Comparison of ENCODE assay signal across 20 cellular contexts in the genomic region with DNA sequence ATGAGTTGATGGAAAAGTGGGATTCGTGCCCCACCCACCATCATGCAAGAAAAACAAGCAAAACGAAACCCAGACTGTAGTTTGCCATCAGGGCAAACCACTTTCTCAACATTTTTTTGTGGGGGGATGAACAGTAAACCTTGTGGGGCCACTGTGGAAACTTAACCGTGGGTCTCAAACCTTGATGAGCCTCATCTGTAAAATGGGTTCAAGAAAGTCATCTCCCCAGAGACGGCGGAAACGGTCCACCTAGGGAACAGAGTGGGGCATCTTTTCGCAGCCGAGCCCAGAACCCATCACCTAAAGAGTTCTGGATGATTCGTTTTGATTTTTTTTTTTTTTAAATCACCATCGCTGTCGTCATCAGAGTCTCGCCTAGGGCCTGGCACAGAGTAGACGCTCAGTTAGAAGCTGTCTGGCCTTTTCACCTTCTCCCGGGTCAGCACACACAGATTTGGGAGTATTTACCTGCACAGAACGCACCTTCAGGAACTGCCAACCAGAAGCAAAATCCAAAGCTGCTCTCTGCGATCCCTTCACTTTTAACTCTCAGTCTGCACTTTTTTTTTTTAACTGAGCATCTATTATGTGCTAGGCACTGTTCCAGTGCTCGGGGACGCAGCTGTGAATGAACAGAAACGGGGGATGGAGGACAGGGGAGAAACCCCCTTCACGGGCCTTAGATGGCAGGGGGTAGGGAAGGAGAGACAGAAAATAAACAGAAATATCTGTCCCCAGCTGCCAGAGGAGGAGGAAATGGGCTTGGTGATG.
A peak's percentile ranks its signal among the peaks of the same experiment; 100 is the strongest.
DNase-seq lines count a peak whose midpoint lies in the region; ATAC-seq, FAIRE-seq and TF ChIP-seq lines count a peak whose summit lies in the region.
"Had no signal": no experiment of that assay in that cellular context is flagged by ENCODE, and none has a peak within 500 bp of the region (broad histone marks: within the 10 kb centered on the region; RNA-seq: fewer than 3 reads in every experiment).

No MANE protein-coding gene starts in this region.

- H3K9me3 ChIP-seq in SK-N-SH: no peaks in the 10 kb centered on the region
- H3K9me3 ChIP-seq in IMR-90 (ENCODE audit: control insufficient read depth, insufficient read depth, low read length): peaks cover 3% of the 10 kb centered on the region; the same call in 1 of the 2 replicates
- H3K9me3 ChIP-seq in H1 (ENCODE audit: insufficient read depth in 2 of 2, low read depth in 1 of 2, low read length in 1 of 2): no peaks in the 10 kb centered on the region
- H3K9me3 ChIP-seq: BLaER1, Caco-2, HAP-1 had no signal

- no peaks in the 10 kb centered on the region for H3K9me2 ChIP-seq in SK-N-SH

- H3K23me2 ChIP-seq in H1 (ENCODE audit: low read depth, low read length): no peaks in the 10 kb centered on the region

- H3K4me1 ChIP-seq in SK-N-SH (ENCODE audit: control insufficient read depth in 1 of 2, insufficient read depth in 2 of 2, low read depth in 1 of 2, low read length in 1 of 2): no peaks in the 10 kb centered on the region
- no peaks in the 10 kb centered on the region for H3K4me1 ChIP-seq in IMR-90 (ENCODE audit: control insufficient read depth, insufficient read depth, low read length)
- H3K4me1 ChIP-seq in H1 (replicated peaks in 1 of 4; ENCODE audit: control insufficient read depth in 3 of 4, insufficient read depth in 4 of 4, low read length in 3 of 4): peaks cover 0 to 4% (median 3%) of the 10 kb centered on the region in 4 experiments; a peak in 5 of 7 replicates
- H3K4me1 ChIP-seq: Caco-2, HAP-1 had no signal

- H3K4ac ChIP-seq in IMR-90 (ENCODE audit: low read depth, low read length) (no peak overlapping the region), H1 (replicated peaks; ENCODE audit: insufficient read length, low read depth, low read length) (no peak overlapping the region)

- no peak overlapping the region for H2AK5ac ChIP-seq in IMR-90 (ENCODE audit: low read depth, low read length)
- H2AK5ac ChIP-seq in H1 (ENCODE audit: low read depth, low read length): no peak overlapping the region

- H2BK5ac ChIP-seq in IMR-90 (ENCODE audit: low read depth, low read length, poor library complexity, severe bottlenecking) (no peak overlapping the region), H1 (ENCODE audit: low read depth, low read length) (0 out of 2 replicates have a peak overlapping the region, but pooled peaks have one; percentile 5)

- no peak overlapping the region for H3K56ac ChIP-seq in IMR-90 (ENCODE audit: extremely low read depth, insufficient read depth, low read length)
- H3K56ac ChIP-seq in H1 (replicated peaks; ENCODE audit: insufficient read length, low read depth, low read length): no peak overlapping the region

- no peaks in the 10 kb centered on the region for H3F3A ChIP-seq in SK-N-SH (replicated peaks; ENCODE audit: insufficient read depth)

- no peak overlapping the region for H4K91ac ChIP-seq in IMR-90 (ENCODE audit: insufficient read depth, low read depth, low read length)
- no peak overlapping the region for H4K91ac ChIP-seq in H1 (replicated peaks; ENCODE audit: insufficient read length, low read length)

- ATAC-seq in SK-N-SH treated with all-trans-retinoic acid at 6 μM for 48 hours: no peak
- ATAC-seq in IMR-90 (ENCODE audit: low read depth): no peak
- no peak for ATAC-seq in GM19467 (IDR thresholded peaks at IDR 0.05; ENCODE audit: unreplicated experiment)
- ATAC-seq: CD8-positive, alpha-beta T cell had no signal

- intact Hi-C loops in IMR-90 (cut with micrococcal nuclease): no loop called here

- H3K27ac ChIP-seq in SK-N-SH (ENCODE audit: low read depth in 2 of 2, low read length in 1 of 2) (no peak overlapping the region), IMR-90 (ENCODE audit: insufficient read depth, low read length) (no peak overlapping the region), H1 (ENCODE audit: low read depth, low read length) (no peak overlapping the region)
- H3K27ac ChIP-seq: 22Rv1, BLaER1, C4-2B, GM23248 had no signal

- H3K14ac ChIP-seq in IMR-90 (replicated peaks; ENCODE audit: low read depth, low read length) (no peak overlapping the region), H1 (ENCODE audit: insufficient read length) (no peak overlapping the region)

- H4K8ac ChIP-seq in IMR-90 (ENCODE audit: low read depth in 2 of 2, low read length in 2 of 2) (no peak overlapping the region), H1 (ENCODE audit: extremely low read depth, insufficient read depth, low read length) (no peak overlapping the region)

- H2BK120ac ChIP-seq in IMR-90 (ENCODE audit: low read depth, low read length): no peak overlapping the region
- H2BK120ac ChIP-seq in H1 (replicated peaks; ENCODE audit: low read depth, low read length): no peak overlapping the region

- no peak for TF ChIP-seq EP300 in SK-N-SH (IDR thresholded peaks at IDR 0.05; ENCODE audit: borderline replicate concordance in 1 of 2, low read depth in 1 of 2, low read length in 1 of 2)
- TF ChIP-seq EP300 in H1 (IDR thresholded peaks at IDR 0.05; ENCODE audit: borderline replicate concordance in 1 of 2, low read depth in 2 of 2, low read length in 2 of 2): no peak

- no peak for TF ChIP-seq POLR2A in IMR-90 (IDR thresholded peaks at IDR 0.05; ENCODE audit: low read depth, low read length)
- TF ChIP-seq POLR2A in H1 (IDR thresholded peaks at IDR 0.05; ENCODE audit: control extremely low read depth in 1 of 2, low read depth in 2 of 2, low read length in 2 of 2): no peak
- no peak for TF ChIP-seq POLR2A in erythroblast (IDR thresholded peaks at IDR 0.05; ENCODE audit: low read length)

- H3K79me2 ChIP-seq in SK-N-SH (ENCODE audit: insufficient read depth) (no peaks in the 10 kb centered on the region), H1 (ENCODE audit: control insufficient read depth in 1 of 2, insufficient read depth in 2 of 2, low read length in 2 of 2) (no peaks in the 10 kb centered on the region)

- H2AFZ ChIP-seq in SK-N-SH (ENCODE audit: low read depth): no peak overlapping the region
- H2AFZ ChIP-seq in IMR-90 (replicated peaks; ENCODE audit: low read length, poor library complexity): peak overlapping the region; percentile 56
- H2AFZ ChIP-seq in H1 (ENCODE audit: low read length): no peak overlapping the region
- H2AFZ ChIP-seq: GM23248 had no signal

- H3K9ac ChIP-seq in SK-N-SH: no peak overlapping the region
- no peak overlapping the region for H3K9ac ChIP-seq in IMR-90 (ENCODE audit: low read depth, low read length)
- no peak overlapping the region for H3K9ac ChIP-seq in H1 (replicated peaks in 1 of 4; ENCODE audit: extremely low read depth in 1 of 4, low read depth in 3 of 4, low read length in 3 of 4)
- H3K9ac ChIP-seq: BLaER1, GM23248 had no signal

- H3K4me2 ChIP-seq in SK-N-SH: no peak overlapping the region
- H3K4me2 ChIP-seq in IMR-90 (ENCODE audit: low read depth, low read length): no peak overlapping the region
- no peak overlapping the region for H3K4me2 ChIP-seq in H1 (ENCODE audit: insufficient read depth in 1 of 2, low read depth in 2 of 2, low read length in 2 of 2)
- H3K4me2 ChIP-seq: BLaER1 had no signal

- H3K23ac ChIP-seq in IMR-90 (ENCODE audit: low read depth, low read length) (no peak overlapping the region), H1 (ENCODE audit: insufficient read length) (no peak overlapping the region)

- peak; percentile 20 for DNase-seq in SK-N-SH
- no peak for DNase-seq in IMR-90
- DNase-seq in H1 (ENCODE audit: low read depth in 1 of 2, low spot score in 2 of 2): no peak
- no peak for DNase-seq in erythroblast (lab: John Stamatoyannopoulos, UW)
- no peak for DNase-seq in NCI-H2196 (lab: John Stamatoyannopoulos, UW; ENCODE audit: unreplicated experiment)
- DNase-seq: Caco-2; CD4-positive, CD25-positive, alpha-beta regulatory T cell; CD8-positive, alpha-beta T cell; DMS153; DND-41; GM23248 had no signal

- BruUV-seq in IMR-90 (replicated peaks; lab: Mats Ljungman, UMichigan): no TSS peak

- H3K4me3 ChIP-seq in SK-N-SH (ENCODE audit: low read depth in 2 of 2, low read length in 1 of 2) (no peak overlapping the region), IMR-90 (ENCODE audit: insufficient read depth, low read depth, low read length) (no peak overlapping the region), H1 (ENCODE audit: extremely low read depth in 1 of 4, insufficient read depth in 2 of 4, low read depth in 3 of 4, low read length in 4 of 4) (no peak overlapping the region)
- H3K4me3 ChIP-seq: BLaER1, GM23248, HAP-1 had no signal

- H3K36me3 ChIP-seq in SK-N-SH (replicated peaks in 1 of 2; ENCODE audit: control insufficient read depth in 1 of 2, insufficient read depth in 2 of 2, low read length in 1 of 2): no peaks in the 10 kb centered on the region
- H3K36me3 ChIP-seq in IMR-90 (ENCODE audit: control insufficient read depth, insufficient read depth, low read length): no peaks in the 10 kb centered on the region
- no peaks in the 10 kb centered on the region for H3K36me3 ChIP-seq in H1 (ENCODE audit: control insufficient read depth in 2 of 4, insufficient read depth in 4 of 4, low read length in 3 of 4)
- H3K36me3 ChIP-seq: BLaER1, HAP-1 had no signal

- dilution Hi-C loops in IMR-90 (cut with HindIII; ENCODE audit: low sequenced_read_pairs, unreplicated experiment): no loop called here

- no peak overlapping the region for H4K5ac ChIP-seq in IMR-90 (ENCODE audit: low read depth, low read length)
- H4K5ac ChIP-seq in H1 (ENCODE audit: insufficient read length, low read depth, low read length): no peak overlapping the region

- H2BK15ac ChIP-seq in IMR-90 (ENCODE audit: low read depth, low read length) (no peak overlapping the region), H1 (ENCODE audit: low read length) (no peak overlapping the region)

- H3K79me1 ChIP-seq in IMR-90 (ENCODE audit: low read depth in 1 of 2, low read length in 2 of 2): no peaks in the 10 kb centered on the region
- no peaks in the 10 kb centered on the region for H3K79me1 ChIP-seq in H1 (ENCODE audit: low read depth, low read length)

- POLR2A ChIA-PET in SK-N-SH (lab: Yijun Ruan, JAX) (no interaction called here), IMR-90 (lab: Charles Lee; ENCODE audit: unreplicated experiment) (no interaction called here), H1 (lab: Charles Lee; ENCODE audit: partially characterized antibody) (interaction anchor here (0.6 to 0.7 kb wide), 2 partner anchors 187 to 311 kb away, joined by 3 to 4 read pairs; no protein-coding TSS in a partner anchor)

- no peak for FAIRE-seq in H1 (lab: Jason Lieb, UNC)
- FAIRE-seq: A204.1, G401.6, GM12892 had no signal

- WGBS in SK-N-SH (ENCODE audit: low lambda C conversion rate): 66% methylated on average over 20 of the region's 20 CpGs
- WGBS in IMR-90 (ENCODE audit: extremely low coverage in 2 of 2, insufficient read length in 1 of 2), 2 experiments: 64% methylated on average over 13 of the region's 20 CpGs; no CpG with 5 or more reads in 1 of the 2 experiments
- WGBS in H1 (ENCODE audit: extremely low coverage in 1 of 2, insufficient coverage in 1 of 2, insufficient read length in 1 of 2, insufficient replicate concordance in 2 of 2, low coverage in 1 of 2, low lambda C conversion rate in 2 of 2, missing lambda C conversion rate in 1 of 2), 2 experiments: 82% methylated on average over 20 of the region's 20 CpGs; no CpG with 5 or more reads in 1 of the 2 experiments

- H3K27me3 ChIP-seq in SK-N-SH (ENCODE audit: insufficient read depth) (peaks cover 24% of the 10 kb centered on the region; the same call in 1 of the 2 replicates), IMR-90 (ENCODE audit: control insufficient read depth, insufficient read depth, low read length) (peaks cover 47% of the 10 kb centered on the region), H1 (replicated peaks in 1 of 4; ENCODE audit: control insufficient read depth in 3 of 4, extremely low read depth in 1 of 4, insufficient read depth in 3 of 4, low read length in 3 of 4) (peaks cover 0 to 3% (median 2%) of the 10 kb centered on the region in 4 experiments; a peak in 1 of 7 replicates)

- H2BK20ac ChIP-seq in IMR-90 (ENCODE audit: low read depth, low read length) (no peak overlapping the region), H1 (ENCODE audit: low read length) (no peak overlapping the region)

- peak overlapping the region; percentile 50 for H2AK9ac ChIP-seq in IMR-90 (replicated peaks; ENCODE audit: low read depth, low read length, poor library complexity)

- no peaks in the 10 kb centered on the region for H3K9me1 ChIP-seq in IMR-90 (ENCODE audit: insufficient read depth, low read length)

- TF ChIP-seq RAD21 in SK-N-SH (IDR thresholded peaks at IDR 0.05; ENCODE audit: low read length) (no peak), IMR-90 (IDR thresholded peaks at IDR 0.05; ENCODE audit: low read length) (no peak), H1 (IDR thresholded peaks at IDR 0.05 in 1 of 2, conservative IDR thresholded peaks at IDR 0.05 in 1 of 2; ENCODE audit: low read depth in 2 of 2, low read length in 2 of 2) (no peak)

- CTCF ChIA-PET in SK-N-SH (lab: Yijun Ruan, JAX) (interaction anchor here (0.9 to 3.0 kb wide), 2 partner anchors 10 to 19 kb away, joined by 5 to 22 read pairs; no protein-coding TSS in a partner anchor), IMR-90 (lab: Yijun Ruan, JAX) (interaction anchor here (1.0 kb wide), 1 partner anchor 11 kb away, joined by 3 read pairs; no protein-coding TSS in a partner anchor), H1 (lab: Charles Lee; ENCODE audit: partially characterized antibody) (interaction anchor here (0.6 to 0.9 kb wide), 2 partner anchors 152 to 1040 kb away, joined by 3 to 5 read pairs; no protein-coding TSS in a partner anchor)

- in situ Hi-C loops in IMR-90 (cut with MboI; ENCODE audit: low sequenced_read_pairs): no loop called here

- no peak for TF ChIP-seq CTCF in SK-N-SH (IDR thresholded peaks at IDR 0.05)
- no peak for TF ChIP-seq CTCF in IMR-90 (conservative IDR thresholded peaks at IDR 0.05; ENCODE audit: low read depth, low read length)
- TF ChIP-seq CTCF in H1 (IDR thresholded peaks at IDR 0.05; ENCODE audit: control extremely low read depth in 1 of 3, insufficient read depth in 1 of 3, low read depth in 1 of 3, low read length in 3 of 3): no peak

- no peak overlapping the region for H2BK12ac ChIP-seq in H1 (ENCODE audit: low read depth, low read length)

- H3K18ac ChIP-seq in IMR-90 (ENCODE audit: low read depth, low read length) (no peak overlapping the region), H1 (ENCODE audit: extremely low read depth, low read length) (no peak overlapping the region)

- H4K20me1 ChIP-seq in SK-N-SH (ENCODE audit: insufficient read depth) (no peaks in the 10 kb centered on the region), IMR-90 (ENCODE audit: insufficient read depth, low read length) (no peaks in the 10 kb centered on the region), H1 (replicated peaks in 1 of 2; ENCODE audit: control insufficient read depth in 1 of 2, insufficient read depth in 2 of 2, low read length in 2 of 2) (no peaks in the 10 kb centered on the region)
- H4K20me1 ChIP-seq: BLaER1 had no signal
